Comparison of ENCODE assay signal across 8 cellular contexts in genomic region chr17:67717192-67717623, GRCh38. TPM values are rescaled to one million over a fixed set of nuclear protein-coding genes. Genes with fewer than 3 reads are reported as not detected.
A peak's percentile ranks its signal among the peaks of the same experiment; 100 is the strongest.
DNase-seq lines count a peak whose midpoint lies in the region; ATAC-seq and TF ChIP-seq lines count a peak whose summit lies in the region.

No MANE protein-coding gene starts in this region.

- ATAC-seq in GM19395 (IDR thresholded peaks at IDR 0.05; ENCODE audit: unreplicated experiment) (peak; percentile 3), GM21526 (IDR thresholded peaks at IDR 0.05; ENCODE audit: low FRiP score, unreplicated experiment) (no peak)

- DNase-seq in SJCRH30, result no peak
- no peak for DNase-seq in fibroblast of lung (ENCODE audit: low read depth in 2 of 2)
- no peak for DNase-seq in NCI-H1092 treated with DMSO at 0.1 percent for 48 hours (lab: John Stamatoyannopoulos, UW)
- DNase-seq in SIG-M5 (lab: John Stamatoyannopoulos, UW), result no peak
- DNase-seq in activated effector memory CD4-positive, alpha-beta T cell treated with anti-CD3 and anti-CD28 coated beads, Interleukin-2, amount 50 U/mL, for 16 hours, result no peak

- H3K4me3 ChIP-seq in SJCRH30 (peak overlapping the region; percentile 94), fibroblast of lung (replicated peaks in 1 of 4; ENCODE audit: control extremely low read depth in 1 of 4, insufficient read depth in 1 of 4, low read depth in 3 of 4, low read length in 4 of 4) (peak overlapping the region; percentile 44 to 99 (median 68)), rectal smooth muscle tissue (ENCODE audit: low read length) (peak overlapping the region; percentile 69)

- no peak for TF ChIP-seq CTCF in fibroblast of lung (conservative IDR thresholded peaks at IDR 0.05 in 1 of 2, IDR thresholded peaks at IDR 0.05 in 1 of 2; ENCODE audit: low read depth in 1 of 2, low read length in 2 of 2)

- H3K9me3 ChIP-seq in SJCRH30 (replicated peaks) (no peaks in the 10 kb centered on the region), fibroblast of lung (ENCODE audit: control insufficient read depth, insufficient read depth, low read depth, low read length) (no peaks in the 10 kb centered on the region)

- H3K27ac ChIP-seq in SJCRH30, result peak overlapping the region; percentile 93
- peak overlapping the region; percentile 91 for H3K27ac ChIP-seq in fibroblast of lung (ENCODE audit: insufficient read depth, low read length)
- peak overlapping the region; percentile 74 for H3K27ac ChIP-seq in rectal smooth muscle tissue (ENCODE audit: low read depth, low read length)

- H3K27me3 ChIP-seq in SJCRH30 (no peaks in the 10 kb centered on the region), fibroblast of lung (ENCODE audit: control insufficient read depth, insufficient read depth, low read length) (no peaks in the 10 kb centered on the region), rectal smooth muscle tissue (ENCODE audit: control insufficient read depth, insufficient read depth, low read length) (no peaks in the 10 kb centered on the region)

- peak overlapping the region; percentile 84 for H3K4me2 ChIP-seq in fibroblast of lung (ENCODE audit: extremely low read depth, insufficient read depth, low read length)

- H3K9ac ChIP-seq in fibroblast of lung (ENCODE audit: insufficient read depth, low read length) (peak overlapping the region; percentile 35), rectal smooth muscle tissue (ENCODE audit: low read length) (peak overlapping the region; percentile 25)

- H3K4me1 ChIP-seq in SJCRH30 (peaks cover 6% of the 10 kb centered on the region; the same call in 1 of the 2 replicates), fibroblast of lung (ENCODE audit: control insufficient read depth, extremely low read depth, insufficient read depth, low read length) (no peaks in the 10 kb centered on the region), rectal smooth muscle tissue (ENCODE audit: control insufficient read depth, insufficient read depth, low read length) (peaks cover 4% of the 10 kb centered on the region)

- no peaks in the 10 kb centered on the region for H4K20me1 ChIP-seq in fibroblast of lung (ENCODE audit: control insufficient read depth, extremely low read depth, insufficient read depth, low read length)

- H2AFZ ChIP-seq in fibroblast of lung (ENCODE audit: low read length), result peak overlapping the region; percentile 61

- H3K36me3 ChIP-seq in SJCRH30 (peaks cover 26% of the 10 kb centered on the region), fibroblast of lung (ENCODE audit: control insufficient read depth, insufficient read depth, low read length) (peaks cover 4% of the 10 kb centered on the region), rectal smooth muscle tissue (ENCODE audit: control insufficient read depth, insufficient read depth, low read length) (peaks cover 7% of the 10 kb centered on the region)

- H3K79me2 ChIP-seq in fibroblast of lung (ENCODE audit: control insufficient read depth, insufficient read depth, low read length), result peaks cover 26% of the 10 kb centered on the region

RNA-seq across cellular contexts. Expression of gene NOL11, which starts 0.5 kb away (rescaled TPM):
- total RNA-seq in SJCRH30 (2014; rRNA removed; shearing (Covaris generic)), result 109 and 115 TPM in 2 replicates
- total RNA-seq in fibroblast of lung, result 21.5 and 30.3 TPM in 2 replicates
- polyA plus RNA-seq in fibroblast of lung, result 35.6 and 45.4 TPM in 2 replicates
- polyA plus RNA-seq in fibroblast of lung (2012), result 25.4 and 30.7 TPM in 2 replicates
- 7.9 and 10.6 TPM in 2 replicates for polyA minus RNA-seq in fibroblast of lung (ENCODE audit: low replicate concordance)
